38 cellular contexts compared by ENCODE assay signal in the genomic region with DNA sequence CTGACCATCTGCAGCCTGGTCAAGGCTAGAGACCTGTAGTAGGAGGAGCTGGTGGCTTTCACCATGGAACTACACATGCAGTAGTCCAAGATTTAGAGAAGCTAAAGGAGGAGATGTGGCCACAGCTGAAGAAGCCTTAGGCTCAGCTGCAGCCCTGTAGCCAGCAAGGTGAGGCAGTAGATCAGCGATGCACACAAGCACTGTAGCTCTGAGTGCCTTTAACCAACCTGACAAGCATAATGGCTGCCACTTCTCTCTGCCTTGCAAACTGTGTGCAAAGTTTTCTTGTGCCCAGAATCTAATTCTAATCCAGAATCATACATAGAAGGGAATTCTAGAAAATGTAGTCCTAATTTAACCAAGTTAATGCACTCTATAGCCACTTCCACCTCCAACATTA.
"Had no signal": no experiment of that assay in that cellular context is flagged by ENCODE, and none has a peak within 500 bp of the region (broad histone marks: within the 10 kb centered on the region; RNA-seq: fewer than 3 reads in every experiment).

No MANE protein-coding gene starts in this region.

- H3K4me3 ChIP-seq: adrenal gland, body of pancreas, breast epithelium, cardiac muscle cell had no signal

- H3K4me1 Mint-ChIP-seq: activated CD4-positive, alpha-beta T cell treated with anti-CD3 and anti-CD28 coated beads, Interleukin-2, amount 10 ng/mL, durations not matched to agents 24 days and 14 days; activated naive CD8-positive, alpha-beta T cell treated with anti-CD3 and anti-CD28 coated beads for 36 hours; activated T-helper 17 cell treated with anti-CD3 and anti-CD28 coated beads, Interleukin-2, amount 50 U/mL, for 72 hours; central memory CD8-positive, alpha-beta T cell had no signal

- H3K36me3 Mint-ChIP-seq: activated CD4-positive, alpha-beta memory T cell treated with anti-CD3 and anti-CD28 coated beads for 36 hours; activated naive CD4-positive, alpha-beta T cell treated with anti-CD3 and anti-CD28 coated beads, Interleukin-2, amount 50 U/mL, for 72 hours; activated naive CD8-positive, alpha-beta T cell treated with anti-CD3 and anti-CD28 coated beads for 36 hours had no signal

- H3K27me3 ChIP-seq: adrenal gland, body of pancreas, brain microvascular endothelial cell, breast epithelium, cardiac muscle cell had no signal

- H3K9me3 Mint-ChIP-seq: activated B cell treated with CpG ODN at 0.5 μM for 24 hours; activated CD4-positive, alpha-beta memory T cell treated with anti-CD3 and anti-CD28 coated beads for 36 hours; activated CD4-positive, alpha-beta T cell treated with anti-CD3 and anti-CD28 coated beads, Interleukin-2, amount 10 ng/mL, durations not matched to agents 24 days and 14 days; activated CD8-positive, alpha-beta T cell treated with anti-CD3 and anti-CD28 coated beads for 36 hours; activated naive CD4-positive, alpha-beta T cell treated with anti-CD3 and anti-CD28 coated beads for 36 hours; activated naive CD4-positive, alpha-beta T cell treated with anti-CD3 and anti-CD28 coated beads, Interleukin-2, amount 50 U/mL, for 72 hours; activated naive CD8-positive, alpha-beta T cell treated with anti-CD3 and anti-CD28 coated beads for 36 hours; activated T-cell treated with anti-CD3 and anti-CD28 coated beads, Interleukin-2, amount 50 U/mL, for 4 hours; activated T-cell treated with anti-CD3 and anti-CD28 coated beads, Interleukin-2, amount 50 U/mL, for 72 hours; activated T-helper 1 cell treated with anti-CD3 and anti-CD28 coated beads, Interleukin-12 subunit alpha, Interleukin-12 subunit beta, Interleukin-2, Interleukin-4 antibody, amounts not matched to agents 30 ng/mL and 10 ng/mL and 1 ng/mL, durations not matched to agents 14 hours and 24 hours and 36 hours; activated T-helper 17 cell treated with anti-CD3 and anti-CD28 coated beads, Interleukin-2, amount 50 U/mL, for 72 hours; central memory CD8-positive, alpha-beta T cell; T-helper 1 cell treated with Interleukin-12 subunit alpha and Interleukin-12 subunit beta and Interleukin-4 antibody, amounts not matched to agents 30 μg/mL and 1 μg/mL, for 36 hours; T-helper 2 cell treated with Interferon-gamma antibody and Interleukin-4, amounts not matched to agents 5 μg/mL and 100 μg/mL, for 36 hours had no signal

- H3K4me1 ChIP-seq: adrenal gland had no signal

- H3K36me3 ChIP-seq: adrenal gland, brain microvascular endothelial cell, breast epithelium, cardiac muscle cell had no signal

- H3K27ac Mint-ChIP-seq: activated B cell treated with CpG ODN at 0.5 μM for 24 hours; activated CD4-positive, alpha-beta memory T cell treated with anti-CD3 and anti-CD28 coated beads for 36 hours; activated CD4-positive, alpha-beta T cell treated with anti-CD3 and anti-CD28 coated beads, Interleukin-2, amount 10 ng/mL, durations not matched to agents 24 days and 14 days; activated CD8-positive, alpha-beta T cell treated with anti-CD3 and anti-CD28 coated beads for 36 hours; activated naive CD4-positive, alpha-beta T cell treated with anti-CD3 and anti-CD28 coated beads for 36 hours; activated naive CD4-positive, alpha-beta T cell treated with anti-CD3 and anti-CD28 coated beads, Interleukin-2, amount 50 U/mL, for 72 hours; activated naive CD8-positive, alpha-beta T cell treated with anti-CD3 and anti-CD28 coated beads for 36 hours; activated T-cell treated with anti-CD3 and anti-CD28 coated beads, Interleukin-2, amount 50 U/mL, for 72 hours; activated T-helper 1 cell treated with anti-CD3 and anti-CD28 coated beads, Interleukin-12 subunit alpha, Interleukin-12 subunit beta, Interleukin-2, Interleukin-4 antibody, amounts not matched to agents 30 ng/mL and 10 ng/mL and 1 ng/mL, durations not matched to agents 14 hours and 24 hours and 36 hours; activated T-helper 17 cell treated with anti-CD3 and anti-CD28 coated beads, Interleukin-2, amount 50 U/mL, for 72 hours; T-helper 1 cell treated with Interleukin-12 subunit alpha and Interleukin-12 subunit beta and Interleukin-4 antibody, amounts not matched to agents 30 μg/mL and 1 μg/mL, for 36 hours; T-helper 2 cell treated with Interferon-gamma antibody and Interleukin-4, amounts not matched to agents 5 μg/mL and 100 μg/mL, for 36 hours had no signal

- FAIRE-seq: astrocyte, TTC549 had no signal

- H3K27me3 Mint-ChIP-seq: activated B cell treated with CpG ODN at 0.5 μM for 24 hours; activated CD4-positive, alpha-beta memory T cell treated with anti-CD3 and anti-CD28 coated beads for 36 hours; activated naive CD8-positive, alpha-beta T cell treated with anti-CD3 and anti-CD28 coated beads for 36 hours; central memory CD8-positive, alpha-beta T cell had no signal

- H3K9me3 ChIP-seq: adrenal gland, body of pancreas, breast epithelium had no signal

- DNase-seq: activated B cell treated with CpG ODN at 0.5 μM for 24 hours; activated CD4-positive, alpha-beta memory T cell treated with anti-CD3 and anti-CD28 coated beads for 36 hours; activated CD4-positive, alpha-beta T cell treated with anti-CD3 and anti-CD28 coated beads for 4 hours; activated CD4-positive, alpha-beta T cell treated with anti-CD3 and anti-CD28 coated beads, Interleukin-2, amount 10 ng/mL, durations not matched to agents 24 days and 14 days; activated CD4-positive, alpha-beta T cell treated with anti-CD3 and anti-CD28 coated beads, Interleukin-2, amount 50 U/mL, for 1 hour; activated CD4-positive, alpha-beta T cell treated with anti-CD3 and anti-CD28 coated beads, Interleukin-2, amount 50 U/mL, for 4 hours; activated CD4-positive, CD25-positive, alpha-beta regulatory T cell treated with anti-CD3 and anti-CD28 coated beads, Interleukin-2, amount 50 U/mL, for 72 hours; activated CD8-positive, alpha-beta memory T cell treated with anti-CD3 and anti-CD28 coated beads, Interleukin-2, amount 50 U/mL, for 4 hours; activated CD8-positive, alpha-beta T cell treated with anti-CD3 and anti-CD28 coated beads for 36 hours; activated effector memory CD4-positive, alpha-beta T cell treated with anti-CD3 and anti-CD28 coated beads, Interleukin-2, amount 50 U/mL, for 16 hours; activated gamma-delta T cell treated with Interleukin-2 at 50 U/mL for 16 hours; activated naive CD4-positive, alpha-beta T cell; activated naive CD4-positive, alpha-beta T cell treated with anti-CD3 and anti-CD28 coated beads for 36 hours; activated naive CD4-positive, alpha-beta T cell treated with anti-CD3 and anti-CD28 coated beads, Interleukin-2, amount 50 U/mL, for 16 hours; activated naive CD8-positive, alpha-beta T cell treated with anti-CD3 and anti-CD28 coated beads for 36 hours; activated T-cell treated with anti-CD3 and anti-CD28 coated beads for 4 hours; activated T-cell treated with anti-CD3 and anti-CD28 coated beads, Interleukin-2, amount 50 U/mL, for 1 hour; activated T-cell treated with anti-CD3 and anti-CD28 coated beads, Interleukin-2, amount 50 U/mL, for 4 hours; activated T-cell treated with anti-CD3 and anti-CD28 coated beads, Interleukin-2, amount 50 U/mL, for 72 hours; adrenal gland; amniotic stem cell; aorta; body of pancreas; brain microvascular endothelial cell; caudate nucleus; cerebellar nuclear complex; T-helper 2 cell; T-helper 9 cell had no signal

- H3K4me3 Mint-ChIP-seq: activated B cell treated with CpG ODN at 0.5 μM for 24 hours; activated CD4-positive, alpha-beta memory T cell treated with anti-CD3 and anti-CD28 coated beads for 36 hours; activated CD4-positive, alpha-beta T cell treated with anti-CD3 and anti-CD28 coated beads, Interleukin-2, amount 10 ng/mL, durations not matched to agents 24 days and 14 days; activated CD8-positive, alpha-beta T cell treated with anti-CD3 and anti-CD28 coated beads for 36 hours; activated naive CD4-positive, alpha-beta T cell treated with anti-CD3 and anti-CD28 coated beads for 36 hours; activated naive CD8-positive, alpha-beta T cell treated with anti-CD3 and anti-CD28 coated beads for 36 hours; activated T-cell treated with anti-CD3 and anti-CD28 coated beads, Interleukin-2, amount 50 U/mL, for 4 hours; activated T-cell treated with anti-CD3 and anti-CD28 coated beads, Interleukin-2, amount 50 U/mL, for 72 hours; activated T-helper 1 cell treated with anti-CD3 and anti-CD28 coated beads, Interleukin-12 subunit alpha, Interleukin-12 subunit beta, Interleukin-2, Interleukin-4 antibody, amounts not matched to agents 30 ng/mL and 10 ng/mL and 1 ng/mL, durations not matched to agents 14 hours and 24 hours and 36 hours; activated T-helper 17 cell treated with anti-CD3 and anti-CD28 coated beads, Interleukin-2, amount 50 U/mL, for 72 hours; central memory CD8-positive, alpha-beta T cell; T-helper 1 cell treated with Interleukin-12 subunit alpha and Interleukin-12 subunit beta and Interleukin-4 antibody, amounts not matched to agents 30 μg/mL and 1 μg/mL, for 36 hours; T-helper 2 cell treated with Interferon-gamma antibody and Interleukin-4, amounts not matched to agents 5 μg/mL and 100 μg/mL, for 36 hours had no signal
